ENCODE assay signal across 9 cellular contexts in genomic region chr16:74449470-74449869, GRCh38. TPM values are rescaled to one million over a fixed set of nuclear protein-coding genes. Genes with fewer than 3 reads are reported as not detected.
A peak's percentile ranks its signal among the peaks of the same experiment; 100 is the strongest.
DNase-seq lines count a peak whose midpoint lies in the region; TF ChIP-seq lines count a peak whose summit lies in the region.
"Had no signal": no experiment of that assay in that cellular context is flagged by ENCODE, and none has a peak within 500 bp of the region (broad histone marks: within the 10 kb centered on the region; RNA-seq: fewer than 3 reads in every experiment).

No MANE protein-coding gene starts in this region.

- in situ Hi-C loops in mammary epithelial cell (cut with MboI; ENCODE audit: low sequenced_read_pairs in 2 of 2), result loop anchor here in 1 of 2 donors (25.0 kb wide), 1 partner anchor 137 kb away; no protein-coding TSS in a partner anchor

- POLR2A ChIA-PET in activated CD4-positive, alpha-beta T cell treated with anti-CD3 and anti-CD28 coated beads, Interleukin-2, amount 10 ng/mL, durations not matched to agents 7 days and 5 days (lab: Charles Lee), result no interaction called here

- H3K27ac ChIP-seq in mammary epithelial cell (ENCODE audit: insufficient read depth, low read depth, low read length) (peak overlapping the region; percentile 82), liver (ENCODE audit: low read depth in 1 of 2, low read length in 2 of 2) (peak overlapping the region; percentile 34 to 59), testis (peak overlapping the region; percentile 10 to 81)

- H3K4me1 ChIP-seq in mammary epithelial cell (ENCODE audit: insufficient read depth, low read length) (peaks cover 36% of the 10 kb centered on the region), liver (ENCODE audit: control insufficient read depth in 4 of 4, insufficient read depth in 4 of 4, low read length in 3 of 4) (peaks cover 0 to 4% (median 0%) of the 10 kb centered on the region in 4 donors), testis (peaks cover 12% of the 10 kb centered on the region)

- H3K4me3 Mint-ChIP-seq in activated CD4-positive, alpha-beta T cell treated with anti-CD3 and anti-CD28 coated beads, Interleukin-2, amount 10 ng/mL, durations not matched to agents 7 days and 5 days, result no peak overlapping the region

- TF ChIP-seq RAD21 in liver (IDR thresholded peaks at IDR 0.05), result no peak

- dilution Hi-C loops in mammary epithelial cell (cut with HindIII; ENCODE audit: low sequenced_read_pairs), result no loop called here

- H3K36me3 Mint-ChIP-seq in activated CD4-positive, alpha-beta T cell treated with anti-CD3 and anti-CD28 coated beads, Interleukin-2, amount 10 ng/mL, durations not matched to agents 7 days and 5 days (ENCODE audit: low read depth), result peaks cover 28% of the 10 kb centered on the region

- H3K36me3 ChIP-seq in mammary epithelial cell (ENCODE audit: insufficient read depth, low read length) (peaks cover 5% of the 10 kb centered on the region), liver (ENCODE audit: control insufficient read depth in 4 of 4, insufficient read depth in 3 of 4, low read depth in 1 of 4, low read length in 3 of 4) (peaks cover 5 to 27% (median 24%) of the 10 kb centered on the region in 4 donors), testis (ENCODE audit: low read depth, missing control alignments) (no peaks in the 10 kb centered on the region)

- BruUV-seq in mammary epithelial cell (replicated peaks; lab: Mats Ljungman, UMichigan), result TSS peak; percentile 78

- CTCF ChIA-PET in mammary epithelial cell (lab: Charles Lee; ENCODE audit: low non-redundant PET), result interaction anchor here (0.6 kb wide), 1 partner anchor 23 kb away, joined by 3 read pairs; no protein-coding TSS in a partner anchor
- CTCF ChIA-PET in activated CD4-positive, alpha-beta T cell treated with anti-CD3 and anti-CD28 coated beads, Interleukin-2, amount 10 ng/mL, durations not matched to agents 7 days and 5 days (lab: Charles Lee), result interaction anchor here (0.6 to 1.1 kb wide), 3 partner anchors 9 to 127 kb away, joined by 3 to 5 read pairs (median 3); no protein-coding TSS in a partner anchor

- TF ChIP-seq CTCF in mammary epithelial cell (conservative IDR thresholded peaks at IDR 0.05 in 1 of 2, IDR thresholded peaks at IDR 0.05 in 1 of 2; ENCODE audit: extremely low read depth in 1 of 2, insufficient read depth in 1 of 2, low read depth in 1 of 2, low read length in 2 of 2) (peak; percentile 34 to 36), liver (IDR thresholded peaks at IDR 0.05; ENCODE audit: low read depth, low read length, missing input control) (no peak), testis (IDR thresholded peaks at IDR 0.05) (no peak)

- no peaks in the 10 kb centered on the region for H3K9me3 Mint-ChIP-seq in activated CD4-positive, alpha-beta T cell treated with anti-CD3 and anti-CD28 coated beads, Interleukin-2, amount 10 ng/mL, durations not matched to agents 7 days and 5 days

- H3K27me3 Mint-ChIP-seq in activated CD4-positive, alpha-beta T cell treated with anti-CD3 and anti-CD28 coated beads, Interleukin-2, amount 10 ng/mL, durations not matched to agents 7 days and 5 days, result no peaks in the 10 kb centered on the region

- no peaks in the 10 kb centered on the region for H3K9me3 ChIP-seq in mammary epithelial cell (replicated peaks; ENCODE audit: insufficient read depth, low read length)
- no peaks in the 10 kb centered on the region for H3K9me3 ChIP-seq in liver (ENCODE audit: control insufficient read depth in 4 of 4, low read length in 3 of 4)
- H3K9me3 ChIP-seq in testis, result no peaks in the 10 kb centered on the region

- H4K20me1 ChIP-seq in mammary epithelial cell (ENCODE audit: insufficient read depth, low read length), result no peaks in the 10 kb centered on the region

- no peak overlapping the region for H3K27ac Mint-ChIP-seq in activated CD4-positive, alpha-beta T cell treated with anti-CD3 and anti-CD28 coated beads, Interleukin-2, amount 10 ng/mL, durations not matched to agents 7 days and 5 days

- H3K9ac ChIP-seq in mammary epithelial cell (ENCODE audit: insufficient read depth, low read length) (peak overlapping the region; percentile 25), liver (ENCODE audit: low read depth in 1 of 2, low read length in 2 of 2) (no peak overlapping the region)

- WGBS in mammary epithelial cell (ENCODE audit: low coverage, missing lambda C conversion rate), result 62% methylated on average over 5 of the region's 5 CpGs
- WGBS in liver, result 94% methylated on average over 5 of the region's 5 CpGs
- 92 to 95% methylated on average over 4 of the region's 5 CpGs for WGBS in testis, 2 donors

- no peak overlapping the region for H2AFZ ChIP-seq in mammary epithelial cell (ENCODE audit: low read depth, low read length)

- no peak overlapping the region for H3K4me3 ChIP-seq in mammary epithelial cell (replicated peaks in 1 of 3; ENCODE audit: insufficient read depth in 1 of 3, low read depth in 2 of 3, low read length in 3 of 3)
- H3K4me3 ChIP-seq in liver (ENCODE audit: low read depth in 1 of 3, low read length in 3 of 3), result no peak overlapping the region
- H3K4me3 ChIP-seq in testis, result no peak overlapping the region

- H3K27me3 ChIP-seq in mammary epithelial cell (ENCODE audit: insufficient read depth, low read length) (no peaks in the 10 kb centered on the region), liver (ENCODE audit: control insufficient read depth in 4 of 4, insufficient read depth in 4 of 4, low read length in 3 of 4) (no peaks in the 10 kb centered on the region), testis (no peaks in the 10 kb centered on the region)

- H3K4me2 ChIP-seq in mammary epithelial cell (ENCODE audit: insufficient read depth, low read depth, low read length), result peak overlapping the region; percentile 66

- TF ChIP-seq POLR2A in testis (IDR thresholded peaks at IDR 0.05), result no peak

- peak; percentile 91 for DNase-seq in HT1080 (ENCODE audit: low read depth)
- DNase-seq in mammary epithelial cell, result peak; percentile 87
- DNase-seq in testis, result no peak
- no peak for DNase-seq in occipital lobe (lab: John Stamatoyannopoulos, UW)
- no peak for DNase-seq in activated CD4-positive, alpha-beta T cell treated with anti-CD3 and anti-CD28 coated beads, Interleukin-2, amount 50 U/mL, for 4 hours
- no peak for DNase-seq in DMS53 (lab: John Stamatoyannopoulos, UW)
- no peak for DNase-seq in activated CD4-positive, alpha-beta T cell treated with anti-CD3 and anti-CD28 coated beads, Interleukin-2, amount 10 ng/mL, durations not matched to agents 7 days and 5 days
- DNase-seq: activated effector memory CD4-positive, alpha-beta T cell treated with Interleukin-2 at 50 U/mL for 16 hours had no signal

- peaks cover 3% of the 10 kb centered on the region for H3K4me1 Mint-ChIP-seq in activated CD4-positive, alpha-beta T cell treated with anti-CD3 and anti-CD28 coated beads, Interleukin-2, amount 10 ng/mL, durations not matched to agents 7 days and 5 days

- H3K79me2 ChIP-seq in mammary epithelial cell (ENCODE audit: insufficient read depth, low read length), result peaks cover 3% of the 10 kb centered on the region

- intact Hi-C loops in mammary epithelial cell (cut with micrococcal nuclease) (loop anchor here (1.0 to 5.0 kb wide), 3 partner anchors 13 to 173 kb away; partner anchors contain the start of gene GLG1), testis (cut with DNase I; ENCODE audit: low total_unique reads) (no loop called here)

TF ChIP-seq in liver, 16 proteins besides CTCF, POLR2A, EP300 and RAD21 (continues in another document):
- TF ChIP-seq EGR1 (IDR thresholded peaks at IDR 0.05; ENCODE audit: low read depth in 2 of 2), result no peak
- no peak for TF ChIP-seq JUND (IDR thresholded peaks at IDR 0.05)
- TF ChIP-seq ATF3 (IDR thresholded peaks at IDR 0.05), result no peak
- no peak for TF ChIP-seq GABPA (IDR thresholded peaks at IDR 0.05 in 1 of 2, conservative IDR thresholded peaks at IDR 0.05 in 1 of 2)
- TF ChIP-seq NR2F2 (IDR thresholded peaks at IDR 0.05), result no peak
- no peak for TF ChIP-seq FOXA2 (IDR thresholded peaks at IDR 0.05)
- TF ChIP-seq ZBTB33 (IDR thresholded peaks at IDR 0.05), result no peak
- TF ChIP-seq RXRA (IDR thresholded peaks at IDR 0.05), result no peak
- TF ChIP-seq MAX (IDR thresholded peaks at IDR 0.05), result no peak
- TF ChIP-seq YY1 (IDR thresholded peaks at IDR 0.05), result no peak
- no peak for TF ChIP-seq TAF1 (conservative IDR thresholded peaks at IDR 0.05)

RNA-seq across cellular contexts. Expression of gene CLEC18B, which starts 28.2 kb away (rescaled TPM):
- total RNA-seq in HT1080 (2014; rRNA removed; shearing (Covaris generic)), result not detected in 2 replicates
- polyA plus RNA-seq in HT1080 (2015; cell fraction: cytosol; rRNA removed), result not detected in 2 replicates
- polyA plus RNA-seq in HT1080 (2015; cell fraction: nucleus; rRNA removed), result 0.62 TPM in 1 of 2 replicates, not detected in the other
- 1 to 10 TPM in 1 of 2 donors, under 1 TPM in 1; 0.61 to 1.8 TPM for total RNA-seq in mammary epithelial cell
- polyA plus RNA-seq in mammary epithelial cell, result 0.03 TPM
- polyA minus RNA-seq in mammary epithelial cell, result not detected
- total RNA-seq in liver, result 1 to 10 TPM in 1 of 2 donors, not detected in 1; 1.3 TPM
- under 1 TPM; 0.21 to 0.43 TPM for polyA plus RNA-seq in liver
- 10 to 100 TPM; 16.4 to 42.8 TPM for total RNA-seq in testis
- 13.7 TPM for polyA plus RNA-seq in testis (ENCODE audit: insufficient read depth, low read depth, low replicate concordance)
- 1.1 TPM for total RNA-seq in occipital lobe
- total RNA-seq in activated CD4-positive, alpha-beta T cell treated with anti-CD3 and anti-CD28 coated beads, Interleukin-2, amount 10 ng/mL, durations not matched to agents 7 days and 5 days, result 1 to 10 TPM; 1.4 to 1.9 TPM

Comparison
In these comparisons a context has a peak if more than half of its experiments do, and no peak if none do; other contexts are left out.
1. DNase-seq: peak in HT1080 (single experiment) and mammary epithelial cell (single experiment); none in testis (single experiment), occipital lobe (single experiment), activated CD4-positive, alpha-beta T cell treated with anti-CD3 and anti-CD28 coated beads, Interleukin-2, amount 50 U/mL, for 4 hours (0 of 2), DMS53 (single experiment) and activated CD4-positive, alpha-beta T cell treated with anti-CD3 and anti-CD28 coated beads, Interleukin-2, amount 10 ng/mL, durations not matched to agents 7 days and 5 days (single experiment).
2. CTCF ChIP-seq: peak in mammary epithelial cell (2 of 2); none in liver (single experiment) and testis (0 of 3).
3. Peak in every context shown above with its lines, with median percentiles within 50 percentile points of each other: H3K27ac ChIP-seq.